In the genomic region with DNA sequence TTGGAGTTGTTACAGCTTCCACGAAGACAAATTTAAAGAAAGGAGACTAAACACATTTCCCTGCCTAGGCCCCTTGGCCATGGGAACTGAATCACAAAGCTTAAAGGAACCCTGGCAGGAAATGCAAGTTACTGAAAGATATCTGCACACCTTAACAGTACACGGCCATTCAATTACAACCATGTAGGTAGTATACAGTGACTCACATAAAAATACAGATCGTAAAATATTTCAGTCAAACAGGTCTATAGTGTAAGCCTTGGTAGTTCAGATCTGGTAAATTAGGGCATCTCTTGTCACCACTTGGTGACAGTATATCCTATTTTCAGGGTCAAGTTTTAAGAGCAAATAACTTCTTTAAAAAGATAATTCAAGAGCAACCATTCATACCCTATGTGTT, we compare ENCODE assay signal across 1 cellular context.
TF ChIP-seq lines count a peak whose summit lies in the region.

No MANE protein-coding gene starts in this region.

TF ChIP-seq in HepG2, 621 proteins besides CTCF, POLR2A, EP300 and RAD21 (continued from another document):
- TF ChIP-seq, protein P1, sequence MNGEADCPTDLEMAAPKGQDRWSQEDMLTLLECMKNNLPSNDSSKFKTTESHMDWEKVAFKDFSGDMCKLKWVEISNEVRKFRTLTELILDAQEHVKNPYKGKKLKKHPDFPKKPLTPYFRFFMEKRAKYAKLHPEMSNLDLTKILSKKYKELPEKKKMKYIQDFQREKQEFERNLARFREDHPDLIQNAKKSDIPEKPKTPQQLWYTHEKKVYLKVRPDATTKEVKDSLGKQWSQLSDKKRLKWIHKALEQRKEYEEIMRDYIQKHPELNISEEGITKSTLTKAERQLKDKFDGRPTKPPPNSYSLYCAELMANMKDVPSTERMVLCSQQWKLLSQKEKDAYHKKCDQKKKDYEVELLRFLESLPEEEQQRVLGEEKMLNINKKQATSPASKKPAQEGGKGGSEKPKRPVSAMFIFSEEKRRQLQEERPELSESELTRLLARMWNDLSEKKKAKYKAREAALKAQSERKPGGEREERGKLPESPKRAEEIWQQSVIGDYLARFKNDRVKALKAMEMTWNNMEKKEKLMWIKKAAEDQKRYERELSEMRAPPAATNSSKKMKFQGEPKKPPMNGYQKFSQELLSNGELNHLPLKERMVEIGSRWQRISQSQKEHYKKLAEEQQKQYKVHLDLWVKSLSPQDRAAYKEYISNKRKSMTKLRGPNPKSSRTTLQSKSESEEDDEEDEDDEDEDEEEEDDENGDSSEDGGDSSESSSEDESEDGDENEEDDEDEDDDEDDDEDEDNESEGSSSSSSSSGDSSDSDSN (CRISPR knock-in tag; IDR thresholded peaks at IDR 0.05), result no peak
- TF ChIP-seq TOPORS (CRISPR knock-in tag; IDR thresholded peaks at IDR 0.05) (no peak), GABPA (IDR thresholded peaks at IDR 0.05; ENCODE audit: low read depth, low read length) (no peak), GABPA (CRISPR knock-in tag; IDR thresholded peaks at IDR 0.05; ENCODE audit: low read depth) (no peak), BRD4 (CRISPR knock-in tag; IDR thresholded peaks at IDR 0.05) (no peak), MIER2 (CRISPR knock-in tag; IDR thresholded peaks at IDR 0.05) (no peak), ZNF615 (CRISPR knock-in tag; IDR thresholded peaks at IDR 0.05; ENCODE audit: borderline replicate concordance) (no peak), ZNF552 (CRISPR knock-in tag; IDR thresholded peaks at IDR 0.05; ENCODE audit: borderline replicate concordance) (no peak), HOXA9 (CRISPR knock-in tag; IDR thresholded peaks at IDR 0.05; ENCODE audit: borderline replicate concordance) (no peak), PRMT3 (CRISPR knock-in tag; IDR thresholded peaks at IDR 0.05; ENCODE audit: borderline replicate concordance, low read depth) (no peak), ZNF292 (CRISPR knock-in tag; IDR thresholded peaks at IDR 0.05; ENCODE audit: borderline replicate concordance, low read depth) (no peak)
- TF ChIP-seq, protein P2, sequence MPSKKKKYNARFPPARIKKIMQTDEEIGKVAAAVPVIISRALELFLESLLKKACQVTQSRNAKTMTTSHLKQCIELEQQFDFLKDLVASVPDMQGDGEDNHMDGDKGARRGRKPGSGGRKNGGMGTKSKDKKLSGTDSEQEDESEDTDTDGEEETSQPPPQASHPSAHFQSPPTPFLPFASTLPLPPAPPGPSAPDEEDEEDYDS (CRISPR knock-in tag; IDR thresholded peaks at IDR 0.05), result no peak
- TF ChIP-seq, protein P3, sequence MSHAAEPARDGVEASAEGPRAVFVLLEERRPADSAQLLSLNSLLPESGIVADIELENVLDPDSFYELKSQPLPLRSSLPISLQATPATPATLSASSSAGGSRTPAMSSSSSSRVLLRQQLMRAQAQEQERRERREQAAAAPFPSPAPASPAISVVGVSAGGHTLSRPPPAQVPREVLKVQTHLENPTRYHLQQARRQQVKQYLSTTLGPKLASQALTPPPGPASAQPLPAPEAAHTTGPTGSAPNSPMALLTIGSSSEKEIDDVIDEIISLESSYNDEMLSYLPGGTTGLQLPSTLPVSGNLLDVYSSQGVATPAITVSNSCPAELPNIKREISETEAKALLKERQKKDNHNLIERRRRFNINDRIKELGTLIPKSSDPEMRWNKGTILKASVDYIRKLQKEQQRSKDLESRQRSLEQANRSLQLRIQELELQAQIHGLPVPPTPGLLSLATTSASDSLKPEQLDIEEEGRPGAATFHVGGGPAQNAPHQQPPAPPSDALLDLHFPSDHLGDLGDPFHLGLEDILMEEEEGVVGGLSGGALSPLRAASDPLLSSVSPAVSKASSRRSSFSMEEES (CRISPR knock-in tag; IDR thresholded peaks at IDR 0.05), result no peak
- TF ChIP-seq, protein P4, sequence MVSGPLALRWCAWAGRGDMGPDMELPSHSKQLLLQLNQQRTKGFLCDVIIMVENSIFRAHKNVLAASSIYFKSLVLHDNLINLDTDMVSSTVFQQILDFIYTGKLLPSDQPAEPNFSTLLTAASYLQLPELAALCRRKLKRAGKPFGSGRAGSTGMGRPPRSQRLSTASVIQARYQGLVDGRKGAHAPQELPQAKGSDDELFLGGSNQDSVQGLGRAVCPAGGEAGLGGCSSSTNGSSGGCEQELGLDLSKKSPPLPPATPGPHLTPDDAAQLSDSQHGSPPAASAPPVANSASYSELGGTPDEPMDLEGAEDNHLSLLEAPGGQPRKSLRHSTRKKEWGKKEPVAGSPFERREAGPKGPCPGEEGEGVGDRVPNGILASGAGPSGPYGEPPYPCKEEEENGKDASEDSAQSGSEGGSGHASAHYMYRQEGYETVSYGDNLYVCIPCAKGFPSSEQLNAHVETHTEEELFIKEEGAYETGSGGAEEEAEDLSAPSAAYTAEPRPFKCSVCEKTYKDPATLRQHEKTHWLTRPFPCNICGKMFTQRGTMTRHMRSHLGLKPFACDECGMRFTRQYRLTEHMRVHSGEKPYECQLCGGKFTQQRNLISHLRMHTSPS (CRISPR knock-in tag; IDR thresholded peaks at IDR 0.05; ENCODE audit: low read depth), result no peak
- TF ChIP-seq, protein P5, sequence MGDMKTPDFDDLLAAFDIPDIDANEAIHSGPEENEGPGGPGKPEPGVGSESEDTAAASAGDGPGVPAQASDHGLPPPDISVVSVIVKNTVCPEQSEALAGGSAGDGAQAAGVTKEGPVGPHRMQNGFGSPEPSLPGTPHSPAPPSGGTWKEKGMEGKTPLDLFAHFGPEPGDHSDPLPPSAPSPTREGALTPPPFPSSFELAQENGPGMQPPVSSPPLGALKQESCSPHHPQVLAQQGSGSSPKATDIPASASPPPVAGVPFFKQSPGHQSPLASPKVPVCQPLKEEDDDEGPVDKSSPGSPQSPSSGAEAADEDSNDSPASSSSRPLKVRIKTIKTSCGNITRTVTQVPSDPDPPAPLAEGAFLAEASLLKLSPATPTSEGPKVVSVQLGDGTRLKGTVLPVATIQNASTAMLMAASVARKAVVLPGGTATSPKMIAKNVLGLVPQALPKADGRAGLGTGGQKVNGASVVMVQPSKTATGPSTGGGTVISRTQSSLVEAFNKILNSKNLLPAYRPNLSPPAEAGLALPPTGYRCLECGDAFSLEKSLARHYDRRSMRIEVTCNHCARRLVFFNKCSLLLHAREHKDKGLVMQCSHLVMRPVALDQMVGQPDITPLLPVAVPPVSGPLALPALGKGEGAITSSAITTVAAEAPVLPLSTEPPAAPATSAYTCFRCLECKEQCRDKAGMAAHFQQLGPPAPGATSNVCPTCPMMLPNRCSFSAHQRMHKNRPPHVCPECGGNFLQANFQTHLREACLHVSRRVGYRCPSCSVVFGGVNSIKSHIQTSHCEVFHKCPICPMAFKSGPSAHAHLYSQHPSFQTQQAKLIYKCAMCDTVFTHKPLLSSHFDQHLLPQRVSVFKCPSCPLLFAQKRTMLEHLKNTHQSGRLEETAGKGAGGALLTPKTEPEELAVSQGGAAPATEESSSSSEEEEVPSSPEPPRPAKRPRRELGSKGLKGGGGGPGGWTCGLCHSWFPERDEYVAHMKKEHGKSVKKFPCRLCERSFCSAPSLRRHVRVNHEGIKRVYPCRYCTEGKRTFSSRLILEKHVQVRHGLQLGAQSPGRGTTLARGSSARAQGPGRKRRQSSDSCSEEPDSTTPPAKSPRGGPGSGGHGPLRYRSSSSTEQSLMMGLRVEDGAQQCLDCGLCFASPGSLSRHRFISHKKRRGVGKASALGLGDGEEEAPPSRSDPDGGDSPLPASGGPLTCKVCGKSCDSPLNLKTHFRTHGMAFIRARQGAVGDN (CRISPR knock-in tag; IDR thresholded peaks at IDR 0.05), result no peak
- TF ChIP-seq, protein P6, sequence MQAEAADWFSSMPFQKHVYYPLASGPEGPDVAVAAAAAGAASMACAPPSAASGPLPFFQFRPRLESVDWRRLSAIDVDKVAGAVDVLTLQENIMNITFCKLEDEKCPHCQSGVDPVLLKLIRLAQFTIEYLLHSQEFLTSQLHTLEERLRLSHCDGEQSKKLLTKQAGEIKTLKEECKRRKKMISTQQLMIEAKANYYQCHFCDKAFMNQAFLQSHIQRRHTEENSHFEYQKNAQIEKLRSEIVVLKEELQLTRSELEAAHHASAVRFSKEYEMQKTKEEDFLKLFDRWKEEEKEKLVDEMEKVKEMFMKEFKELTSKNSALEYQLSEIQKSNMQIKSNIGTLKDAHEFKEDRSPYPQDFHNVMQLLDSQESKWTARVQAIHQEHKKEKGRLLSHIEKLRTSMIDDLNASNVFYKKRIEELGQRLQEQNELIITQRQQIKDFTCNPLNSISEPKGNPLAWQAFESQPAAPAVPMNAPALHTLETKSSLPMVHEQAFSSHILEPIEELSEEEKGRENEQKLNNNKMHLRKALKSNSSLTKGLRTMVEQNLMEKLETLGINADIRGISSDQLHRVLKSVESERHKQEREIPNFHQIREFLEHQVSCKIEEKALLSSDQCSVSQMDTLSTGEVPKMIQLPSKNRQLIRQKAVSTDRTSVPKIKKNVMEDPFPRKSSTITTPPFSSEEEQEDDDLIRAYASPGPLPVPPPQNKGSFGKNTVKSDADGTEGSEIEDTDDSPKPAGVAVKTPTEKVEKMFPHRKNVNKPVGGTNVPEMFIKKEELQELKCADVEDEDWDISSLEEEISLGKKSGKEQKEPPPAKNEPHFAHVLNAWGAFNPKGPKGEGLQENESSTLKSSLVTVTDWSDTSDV (CRISPR knock-in tag; IDR thresholded peaks at IDR 0.05), result no peak
- TF ChIP-seq, protein P7, sequence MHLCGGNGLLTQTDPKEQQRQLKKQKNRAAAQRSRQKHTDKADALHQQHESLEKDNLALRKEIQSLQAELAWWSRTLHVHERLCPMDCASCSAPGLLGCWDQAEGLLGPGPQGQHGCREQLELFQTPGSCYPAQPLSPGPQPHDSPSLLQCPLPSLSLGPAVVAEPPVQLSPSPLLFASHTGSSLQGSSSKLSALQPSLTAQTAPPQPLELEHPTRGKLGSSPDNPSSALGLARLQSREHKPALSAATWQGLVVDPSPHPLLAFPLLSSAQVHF (CRISPR knock-in tag; IDR thresholded peaks at IDR 0.05), result no peak
